In the genomic region with DNA sequence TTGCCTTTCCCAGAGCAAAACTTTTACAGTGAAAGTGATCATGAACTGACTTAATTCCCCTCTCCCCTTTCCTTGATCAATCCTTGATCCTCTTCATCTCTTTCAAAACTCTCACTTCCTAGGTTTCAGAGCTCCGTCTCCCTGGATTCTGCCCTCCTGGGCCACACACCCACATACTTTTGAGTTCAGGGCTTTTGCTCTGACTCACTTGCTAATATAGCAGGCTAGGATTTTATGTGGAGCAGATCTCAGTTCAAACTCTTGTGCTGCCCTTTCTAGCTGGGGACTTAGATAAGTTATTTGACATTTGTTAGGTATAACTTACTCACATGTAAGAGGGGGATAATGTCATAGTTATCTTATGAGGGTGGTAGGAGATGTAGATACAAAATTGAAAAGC, we compare ENCODE assay signal across 18 cellular contexts.
"Had no signal": no experiment of that assay in that cellular context is flagged by ENCODE, and none has a peak within 500 bp of the region (broad histone marks: within the 10 kb centered on the region; RNA-seq: fewer than 3 reads in every experiment).

No MANE protein-coding gene starts in this region.

- H3K9me3 Mint-ChIP-seq: activated naive CD4-positive, alpha-beta T cell treated with anti-CD3 and anti-CD28 coated beads, Interleukin-2, amount 50 U/mL, for 72 hours; immature natural killer cell; mesothelial cell of epicardium; nephron; stimulated activated naive B cell treated with anti-CD40 and anti-IgM and Interleukin-4, amounts not matched to agents 10 μg/mL and 1 μg/mL and 100 μg/mL, for 72 hours; T-cell; WTC11 had no signal

- H3K4me3 ChIP-seq: colonic mucosa, heart right ventricle, spleen, thoracic aorta, upper lobe of right lung had no signal

- H3K36me3 ChIP-seq: colonic mucosa, heart right ventricle, spleen, thoracic aorta, upper lobe of right lung had no signal

- H3K27ac Mint-ChIP-seq: activated CD4-positive, alpha-beta T cell treated with anti-CD3 and anti-CD28 coated beads for 36 hours; activated naive CD4-positive, alpha-beta T cell treated with anti-CD3 and anti-CD28 coated beads, Interleukin-2, amount 50 U/mL, for 72 hours; mesothelial cell of epicardium; nephron; stimulated activated naive B cell treated with anti-CD40 and anti-IgM and Interleukin-4, amounts not matched to agents 10 μg/mL and 1 μg/mL and 100 μg/mL, for 72 hours; T-cell; WTC11 had no signal

- H3K27ac ChIP-seq: colonic mucosa, heart right ventricle, parathyroid adenoma, spleen, thoracic aorta, upper lobe of right lung had no signal

- H3K9me3 ChIP-seq: colonic mucosa, heart right ventricle, spleen, thoracic aorta, upper lobe of right lung had no signal

- H3K4me3 Mint-ChIP-seq: activated CD4-positive, alpha-beta T cell treated with anti-CD3 and anti-CD28 coated beads for 36 hours; immature natural killer cell; mesothelial cell of epicardium; nephron; stimulated activated naive B cell treated with anti-CD40 and anti-IgM and Interleukin-4, amounts not matched to agents 10 μg/mL and 1 μg/mL and 100 μg/mL, for 72 hours; T-cell; WTC11 had no signal

- H3K36me3 Mint-ChIP-seq: activated naive CD4-positive, alpha-beta T cell treated with anti-CD3 and anti-CD28 coated beads, Interleukin-2, amount 50 U/mL, for 72 hours; immature natural killer cell; mesothelial cell of epicardium; stimulated activated naive B cell treated with anti-CD40 and anti-IgM and Interleukin-4, amounts not matched to agents 10 μg/mL and 1 μg/mL and 100 μg/mL, for 72 hours; T-cell; WTC11 had no signal

- H3K4me1 Mint-ChIP-seq: activated CD4-positive, alpha-beta T cell treated with anti-CD3 and anti-CD28 coated beads for 36 hours; immature natural killer cell; nephron; stimulated activated naive B cell treated with anti-CD40 and anti-IgM and Interleukin-4, amounts not matched to agents 10 μg/mL and 1 μg/mL and 100 μg/mL, for 72 hours had no signal

- H3K4me1 ChIP-seq: colonic mucosa, parathyroid adenoma, spleen, upper lobe of right lung had no signal

- H3K27me3 ChIP-seq: colonic mucosa, heart right ventricle, spleen, upper lobe of right lung had no signal

- DNase-seq: activated CD4-positive, alpha-beta T cell treated with anti-CD3 and anti-CD28 coated beads for 36 hours; activated CD4-positive, alpha-beta T cell treated with anti-CD3 and anti-CD28 coated beads, Interleukin-2, amount 50 U/mL, for 48 hours; activated gamma-delta T cell treated with Interleukin-2 at 50 U/mL for 16 hours; amniotic stem cell; central memory CD4-positive, alpha-beta T cell; colonic mucosa; heart right ventricle; immature natural killer cell; spleen; stimulated activated naive B cell treated with anti-CD40 and anti-IgM and Interleukin-4, amounts not matched to agents 10 μg/mL and 1 μg/mL and 100 μg/mL, for 72 hours; T-cell; upper lobe of right lung had no signal
